ENCODE assay signal across 8 cellular contexts in the genomic region with DNA sequence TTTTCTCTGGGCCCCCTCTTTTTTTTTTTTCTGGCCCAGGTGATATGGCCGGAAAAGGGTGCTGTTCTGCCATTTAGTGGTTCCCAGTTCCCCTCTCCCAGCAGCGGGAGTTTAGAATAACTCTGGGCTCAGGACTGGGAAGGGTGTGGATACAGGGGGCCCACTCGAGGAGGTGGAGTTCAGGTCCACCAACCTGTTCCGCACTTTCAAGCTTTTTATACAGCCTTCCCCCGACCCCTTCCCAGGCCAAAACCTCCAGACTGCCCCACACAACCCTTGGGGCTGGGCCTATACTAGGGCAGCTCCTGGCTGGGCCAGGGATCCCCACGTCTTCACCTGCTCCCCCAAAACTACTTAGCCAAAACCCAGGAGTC. TPM values are rescaled to one million over a fixed set of nuclear protein-coding genes. Genes with fewer than 3 reads are reported as not detected.
DNase-seq lines count a peak whose midpoint lies in the region; ATAC-seq and TF ChIP-seq lines count a peak whose summit lies in the region.

No MANE protein-coding gene starts in this region.

- H3K27me3 ChIP-seq in GM23338 (ENCODE audit: insufficient read depth): peaks cover 5% of the 10 kb centered on the region
- no peaks in the 10 kb centered on the region for H3K27me3 ChIP-seq in right cardiac atrium (ENCODE audit: control insufficient read depth, insufficient read depth)

- H3K4me1 ChIP-seq in GM23338 (ENCODE audit: insufficient read depth): peaks cover 27% of the 10 kb centered on the region
- no peaks in the 10 kb centered on the region for H3K4me1 ChIP-seq in right cardiac atrium (ENCODE audit: control insufficient read depth, insufficient read depth, low read length)

- peak overlapping the region; percentile 97 for H3K4me2 ChIP-seq in GM23338

- CTCF ChIA-PET in activated B cell treated with CpG ODN at 0.5 μM for 24 hours (lab: Charles Lee): interaction anchor here (0.6 to 1.8 kb wide), 4 partner anchors 15 to 156 kb away, joined by 3 to 4 read pairs (median 3); no protein-coding TSS in a partner anchor

- H3K9me3 ChIP-seq in right cardiac atrium (ENCODE audit: control insufficient read depth, low read length): no peaks in the 10 kb centered on the region

- H3K36me3 ChIP-seq in GM23338 (ENCODE audit: insufficient read depth): no peaks in the 10 kb centered on the region

- H3K4me1 Mint-ChIP-seq in GM23338 (peaks cover 36% of the 10 kb centered on the region), activated B cell treated with CpG ODN at 0.5 μM for 24 hours (peaks cover 13% of the 10 kb centered on the region)

- peak overlapping the region; percentile 79 for H3K27ac ChIP-seq in GM23338 (ENCODE audit: low read depth)
- H3K27ac ChIP-seq in right cardiac atrium (ENCODE audit: low read length): peak overlapping the region; percentile 4
- H3K27ac ChIP-seq in skin epidermis: peak overlapping the region; percentile 54 to 98 (median 88)

- H3K4me3 Mint-ChIP-seq in GM23338 (peak overlapping the region; percentile 74), activated B cell treated with CpG ODN at 0.5 μM for 24 hours (peak overlapping the region; percentile 77)

- no peaks in the 10 kb centered on the region; the same call in 1 of the 2 replicates for H4K20me1 ChIP-seq in GM23338 (replicated peaks; ENCODE audit: insufficient read depth)

- H3K27me3 Mint-ChIP-seq in GM23338 (ENCODE audit: insufficient read depth, low read depth, poor library complexity) (peaks cover 25% of the 10 kb centered on the region), activated B cell treated with CpG ODN at 0.5 μM for 24 hours (peaks cover 11% of the 10 kb centered on the region)

- no peak for DNase-seq in GM23338 (ENCODE audit: low spot score)
- DNase-seq in activated B cell treated with CpG ODN at 0.5 μM for 24 hours: no peak
- DNase-seq in right cardiac atrium: no peak
- no peak for DNase-seq in amygdala (lab: John Stamatoyannopoulos, UW)
- DNase-seq in DMS114 treated with DMSO at 0.1 percent for 48 hours (lab: John Stamatoyannopoulos, UW; ENCODE audit: unreplicated experiment): no peak

- WGBS in right cardiac atrium: 42% methylated on average over 6 of the region's 6 CpGs

- intact Hi-C loops in activated B cell treated with CpG ODN at 0.5 μM for 24 hours (cut with micrococcal nuclease) (loop anchor here (5.0 kb wide), 1 partner anchor 136 kb away; no protein-coding TSS in a partner anchor), right cardiac atrium (cut with DNase I) (no loop called here)

- peak overlapping the region; percentile 87 for H2AFZ ChIP-seq in GM23338

- ATAC-seq in GM23338: no peak
- ATAC-seq in activated B cell treated with CpG ODN at 0.5 μM for 24 hours (ENCODE audit: low read depth): no peak
- no peak for ATAC-seq in right cardiac atrium
- no peak for ATAC-seq in HG02840 (IDR thresholded peaks at IDR 0.05; ENCODE audit: low FRiP score, unreplicated experiment)
- ATAC-seq in GM21381 (IDR thresholded peaks at IDR 0.05; ENCODE audit: unreplicated experiment): no peak

- peak overlapping the region; percentile 94 for H3K4me3 ChIP-seq in GM23338
- H3K4me3 ChIP-seq in right cardiac atrium (ENCODE audit: low read length): peak overlapping the region; percentile 77
- H3K4me3 ChIP-seq in skin epidermis: peak overlapping the region; percentile 40 to 62 (median 50)

- H3K9me3 Mint-ChIP-seq in GM23338 (no peaks in the 10 kb centered on the region), activated B cell treated with CpG ODN at 0.5 μM for 24 hours (no peaks in the 10 kb centered on the region)

- POLR2A ChIA-PET in activated B cell treated with CpG ODN at 0.5 μM for 24 hours (lab: Charles Lee): interaction anchor here (0.7 kb wide), 3 partner anchors 110 to 1319 kb away, joined by 3 to 4 read pairs (median 3); no protein-coding TSS in a partner anchor

- no peaks in the 10 kb centered on the region for H3K79me2 ChIP-seq in GM23338 (replicated peaks; ENCODE audit: insufficient read depth)

- TF ChIP-seq CTCF in GM23338 (conservative IDR thresholded peaks at IDR 0.05; ENCODE audit: low read depth in 2 of 2) (no peak), activated B cell treated with CpG ODN at 0.5 μM for 24 hours (IDR thresholded peaks at IDR 0.05) (no peak)

- peaks cover 15% of the 10 kb centered on the region for H3F3A ChIP-seq in GM23338 (replicated peaks; ENCODE audit: low read depth)

- H3K9me2 ChIP-seq in GM23338 (ENCODE audit: insufficient read depth): no peaks in the 10 kb centered on the region

- H3K27ac Mint-ChIP-seq in GM23338 (peak overlapping the region; percentile 80), activated B cell treated with CpG ODN at 0.5 μM for 24 hours (no peak overlapping the region)

- H3K36me3 Mint-ChIP-seq in GM23338 (ENCODE audit: low read depth) (no peaks in the 10 kb centered on the region), activated B cell treated with CpG ODN at 0.5 μM for 24 hours (ENCODE audit: low read depth) (no peaks in the 10 kb centered on the region)

TF ChIP-seq in GM23338, 12 proteins besides CTCF, POLR2A, EP300 and RAD21:
- no peak for TF ChIP-seq NANOG (IDR thresholded peaks at IDR 0.05; ENCODE audit: borderline replicate concordance)

RNA-seq across cellular contexts. Expression of a gene that starts 0.4 kb away (rescaled TPM):
- 25.8 and 26.4 TPM in 2 replicates for total RNA-seq in GM23338 (2014; rRNA removed; shearing (Covaris generic))
- polyA plus RNA-seq in GM23338 (2016; fragmentation: Nextera tagmentation; extraction: Ambion mirVana) (9.0 and 10.2 TPM in 2 replicates), right cardiac atrium (9.9 TPM)
- total RNA-seq in activated B cell treated with CpG ODN at 0.5 μM for 24 hours (0.22 and 0.27 TPM in 2 replicates), right cardiac atrium (1 to 10 TPM; 7.0 to 9.2 (median 8.5) TPM)

RNA-seq across cellular contexts. Expression of a gene that starts 25.1 kb away (rescaled TPM):
- 25.3 and 26.3 TPM in 2 replicates for total RNA-seq in GM23338 (2014; rRNA removed; shearing (Covaris generic))
- polyA plus RNA-seq in GM23338 (2016; fragmentation: Nextera tagmentation; extraction: Ambion mirVana) (13.6 and 15.2 TPM in 2 replicates), right cardiac atrium (6.6 TPM)
- total RNA-seq in activated B cell treated with CpG ODN at 0.5 μM for 24 hours (2.5 and 2.8 TPM in 2 replicates), right cardiac atrium (1 to 10 TPM; 4.4 to 6.4 (median 5.1) TPM)

Comparison
In these comparisons a context has a peak if more than half of its experiments do, and no peak if none do; other contexts are left out.
1. H3K27ac ChIP-seq: peak in every context shown above with its lines; median percentile 88 in skin epidermis; 79 in GM23338; 4 in right cardiac atrium.